ENCODE assay signal across 17 cellular contexts in genomic region chr3:70990723-70991122, GRCh38.
A peak's percentile ranks its signal among the peaks of the same experiment; 100 is the strongest.
DNase-seq lines count a peak whose midpoint lies in the region; ATAC-seq and TF ChIP-seq lines count a peak whose summit lies in the region.
"Had no signal": no experiment of that assay in that cellular context is flagged by ENCODE, and none has a peak within 500 bp of the region (broad histone marks: within the 10 kb centered on the region; RNA-seq: fewer than 3 reads in every experiment).

No MANE protein-coding gene starts in this region.

- intact Hi-C loops in uterus (cut with DNase I; ENCODE audit: low total_unique reads): no loop called here

- H3K56ac ChIP-seq in mesendoderm (ENCODE audit: low read length): no peak overlapping the region

- H3K36me3 ChIP-seq in mesendoderm (ENCODE audit: control insufficient read depth, insufficient read depth, low read length) (no peaks in the 10 kb centered on the region), uterus (no peaks in the 10 kb centered on the region)

- no peak overlapping the region for H3K27ac ChIP-seq in mesendoderm (ENCODE audit: low read depth, low read length)
- peak overlapping the region; percentile 60 to 61 for H3K27ac ChIP-seq in uterus
- H3K27ac ChIP-seq: colonic mucosa had no signal

- no peaks in the 10 kb centered on the region for H3K27me3 ChIP-seq in mesendoderm (ENCODE audit: insufficient read depth, low read length, poor library complexity)
- no peaks in the 10 kb centered on the region for H3K27me3 ChIP-seq in uterus
- H3K27me3 ChIP-seq: colonic mucosa, suprapubic skin had no signal

- ATAC-seq in activated naive CD4-positive, alpha-beta T cell treated with anti-CD3 and anti-CD28 coated beads, Interleukin-2, amount 50 U/mL, for 72 hours: peak; percentile 24 to 58
- ATAC-seq: left cardiac atrium had no signal

- no peak for TF ChIP-seq CTCF in uterus (IDR thresholded peaks at IDR 0.05)

- peaks cover 48% of the 10 kb centered on the region for H3K36me3 Mint-ChIP-seq in activated naive CD4-positive, alpha-beta T cell treated with anti-CD3 and anti-CD28 coated beads, Interleukin-2, amount 50 U/mL, for 24 hours
- H3K36me3 Mint-ChIP-seq in activated naive CD4-positive, alpha-beta T cell treated with anti-CD3 and anti-CD28 coated beads, Interleukin-2, amount 50 U/mL, for 72 hours: peaks cover 34 to 70% of the 10 kb centered on the region in 2 donors

- H3K27ac Mint-ChIP-seq in activated naive CD4-positive, alpha-beta T cell treated with anti-CD3 and anti-CD28 coated beads, Interleukin-2, amount 50 U/mL, for 24 hours: peak overlapping the region; percentile 94
- H3K27ac Mint-ChIP-seq in activated naive CD4-positive, alpha-beta T cell treated with anti-CD3 and anti-CD28 coated beads, Interleukin-2, amount 50 U/mL, for 72 hours: peak overlapping the region in 1 of 2 donors; percentile 77

- no peak overlapping the region for H3K23ac ChIP-seq in mesendoderm (ENCODE audit: low read length)

- no peak overlapping the region for H3K9ac ChIP-seq in mesendoderm (ENCODE audit: low read length)

- H4K5ac ChIP-seq in mesendoderm (ENCODE audit: low read length): no peak overlapping the region

- TF ChIP-seq POLR2A in uterus (IDR thresholded peaks at IDR 0.05): no peak

- H3K9me3 ChIP-seq in uterus: no peaks in the 10 kb centered on the region
- H3K9me3 ChIP-seq: colonic mucosa, suprapubic skin had no signal

- no peak overlapping the region for H2BK5ac ChIP-seq in mesendoderm (ENCODE audit: low read length)

- no peak overlapping the region for H2BK15ac ChIP-seq in mesendoderm (replicated peaks; ENCODE audit: low read depth)

- no peaks in the 10 kb centered on the region for H3K9me3 Mint-ChIP-seq in activated naive CD4-positive, alpha-beta T cell treated with anti-CD3 and anti-CD28 coated beads, Interleukin-2, amount 50 U/mL, for 24 hours
- H3K9me3 Mint-ChIP-seq in activated naive CD4-positive, alpha-beta T cell treated with anti-CD3 and anti-CD28 coated beads, Interleukin-2, amount 50 U/mL, for 72 hours: no peaks in the 10 kb centered on the region
- H3K9me3 Mint-ChIP-seq: activated B cell treated with CpG ODN at 0.5 μM for 24 hours had no signal

- H3K4me3 ChIP-seq in mesendoderm (ENCODE audit: low read length) (no peak overlapping the region), uterus (no peak overlapping the region)
- H3K4me3 ChIP-seq: colonic mucosa, suprapubic skin had no signal

- H3K27me3 Mint-ChIP-seq in activated naive CD4-positive, alpha-beta T cell treated with anti-CD3 and anti-CD28 coated beads, Interleukin-2, amount 50 U/mL, for 24 hours: no peaks in the 10 kb centered on the region
- H3K27me3 Mint-ChIP-seq: activated B cell treated with CpG ODN at 0.5 μM for 24 hours had no signal

- peaks cover 88% of the 10 kb centered on the region for H3K4me1 Mint-ChIP-seq in activated naive CD4-positive, alpha-beta T cell treated with anti-CD3 and anti-CD28 coated beads, Interleukin-2, amount 50 U/mL, for 24 hours

- H3K4me2 ChIP-seq in mesendoderm (ENCODE audit: low read length): no peak overlapping the region

- H4K8ac ChIP-seq in mesendoderm (ENCODE audit: low read depth, low read length): no peak overlapping the region

- H3K4ac ChIP-seq in mesendoderm (ENCODE audit: low read depth, low read length): peak overlapping the region; percentile 36

- H3K18ac ChIP-seq in mesendoderm (ENCODE audit: low read length): no peak overlapping the region

- H3K79me2 ChIP-seq in mesendoderm (ENCODE audit: control insufficient read depth, insufficient read depth, low read length): no peaks in the 10 kb centered on the region

- no peak for DNase-seq in activated naive CD4-positive, alpha-beta T cell (lab: John Stamatoyannopoulos, UW)
- no peak for DNase-seq in activated naive CD4-positive, alpha-beta T cell treated with anti-CD3 and anti-CD28 coated beads, Interleukin-2, amount 50 U/mL, for 72 hours (ENCODE audit: low spot score in 2 of 2)
- no peak for DNase-seq in mesendoderm
- DNase-seq in uterus: no peak
- DNase-seq in nucleus accumbens (lab: John Stamatoyannopoulos, UW): no peak
- DNase-seq in iPS-NIHi11 (ENCODE audit: low spot score): no peak
- no peak for DNase-seq in NCI-H146 (lab: John Stamatoyannopoulos, UW)
- DNase-seq: activated B cell treated with CpG ODN at 0.5 μM for 24 hours; activated effector memory CD4-positive, alpha-beta T cell treated with anti-CD3 and anti-CD28 coated beads, Interleukin-2, amount 50 U/mL, for 16 hours; colonic mucosa; GDM1; left cardiac atrium; NCI-H1417; NCI-H524 treated with DMSO at 0.1 percent for 48 hours; SHP77 treated with DMSO at 0.1 percent for 48 hours had no signal

- no CpG with 5 or more reads among the region's 5 CpGs for WGBS in mesendoderm (ENCODE audit: extremely low coverage, insufficient coverage, low lambda C conversion rate)

- no peak overlapping the region for H2AK5ac ChIP-seq in mesendoderm (ENCODE audit: low read length)

- no peaks in the 10 kb centered on the region for H3K79me1 ChIP-seq in mesendoderm (ENCODE audit: low read length)

- H2BK120ac ChIP-seq in mesendoderm (ENCODE audit: low read depth, low read length): no peak overlapping the region

- H3K4me1 ChIP-seq in mesendoderm (ENCODE audit: control insufficient read depth, low read depth, low read length) (no peaks in the 10 kb centered on the region), uterus (peaks cover 6 to 13% of the 10 kb centered on the region in 2 donors)
- H3K4me1 ChIP-seq: colonic mucosa had no signal

- no peak overlapping the region for H3K4me3 Mint-ChIP-seq in activated naive CD4-positive, alpha-beta T cell treated with anti-CD3 and anti-CD28 coated beads, Interleukin-2, amount 50 U/mL, for 24 hours
- H3K4me3 Mint-ChIP-seq: activated B cell treated with CpG ODN at 0.5 μM for 24 hours had no signal
